ENCODE assay signal across 8 cellular contexts in the genomic region with DNA sequence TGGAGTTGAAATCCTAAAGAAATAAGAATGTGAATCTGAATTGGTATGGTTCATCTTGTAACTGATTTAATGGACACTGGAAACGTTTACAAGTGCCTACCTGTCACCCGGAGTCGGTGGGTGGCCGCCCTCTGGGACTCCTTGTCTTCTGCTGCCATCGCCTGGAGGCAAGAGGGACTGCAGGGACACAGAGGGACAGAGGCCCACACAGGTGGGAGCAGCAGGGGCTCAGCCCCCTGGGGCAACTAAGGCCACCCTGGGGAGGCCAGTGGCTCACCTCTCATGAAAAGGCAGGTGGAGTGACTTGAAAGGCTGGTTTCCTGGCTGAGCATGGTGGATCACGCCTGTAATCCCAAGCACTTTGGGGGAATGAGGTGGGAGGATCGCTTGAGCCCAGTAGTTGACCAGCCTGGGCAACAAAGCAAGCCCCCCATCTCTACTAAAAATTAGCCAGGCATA. TPM values are rescaled to one million over a fixed set of nuclear protein-coding genes. Genes with fewer than 3 reads are reported as not detected.
DNase-seq lines count a peak whose midpoint lies in the region; ATAC-seq and TF ChIP-seq lines count a peak whose summit lies in the region.

No MANE protein-coding gene starts in this region.

- CTCF ChIA-PET in AG04449 (lab: Yijun Ruan, JAX), result interaction anchor here (0.7 to 17.1 kb wide), 41 partner anchors 9 to 438 kb away, joined by 3 to 455 read pairs (median 6); a partner anchor contains a TSS

- ATAC-seq in activated CD4-positive, CD25-positive, alpha-beta regulatory T cell treated with anti-CD3 and anti-CD28 coated beads, Interleukin-2, amount 50 U/mL, for 24 hours, result peak; percentile 91
- ATAC-seq in left lobe of liver, result peak; percentile 100
- ATAC-seq in HG03521 (IDR thresholded peaks at IDR 0.05; ENCODE audit: unreplicated experiment), result no peak

- TF ChIP-seq CTCF in AG04449 (IDR thresholded peaks at IDR 0.05; ENCODE audit: insufficient read depth, low read length, missing control alignments) (peak; percentile 96), cardiac fibroblast (IDR thresholded peaks at IDR 0.05; ENCODE audit: low read depth, low read length) (peak; percentile 96)

- DNase-seq in AG04449 (ENCODE audit: low read depth, low spot score) (no peak), GM19240 (ENCODE audit: insufficient read length, low spot score) (peak; percentile 69), NCI-H2196 treated with DMSO at 0.1 percent for 48 hours (lab: John Stamatoyannopoulos, UW; ENCODE audit: unreplicated experiment) (peak; percentile 48), cardiac fibroblast (ENCODE audit: low read depth in 2 of 2) (peak; percentile 77), left lobe of liver (ENCODE audit: low spot score) (peak; percentile 78)
- peak; percentile 72 to 77 for DNase-seq in stimulated activated CD4-positive, alpha-beta T cell treated with anti-CD3 and anti-CD28 coated beads, Interleukin-4, amount 100 ng/mL, for 4 hours

- H3K4me3 ChIP-seq in AG04449 (ENCODE audit: low read depth, low read length) (no peak overlapping the region), cardiac fibroblast (replicated peaks in 1 of 2; ENCODE audit: low read depth in 2 of 2, low read length in 2 of 2) (no peak overlapping the region)

- POLR2A ChIA-PET in AG04449 (lab: Yijun Ruan, JAX), result interaction anchor here (0.6 to 1.9 kb wide), 7 partner anchors 96 to 183 kb away, joined by 3 to 8 read pairs (median 6); a partner anchor contains a TSS

RNA-seq across cellular contexts. Expression of a gene that starts 23.2 kb away (rescaled TPM):
- total RNA-seq in left lobe of liver, result 3.0 TPM

RNA-seq across cellular contexts. Expression of a gene that starts 48.5 kb away (rescaled TPM):
- total RNA-seq in left lobe of liver, result 10.4 TPM
